Comparison of ENCODE assay signal across 20 cellular contexts in the genomic region with DNA sequence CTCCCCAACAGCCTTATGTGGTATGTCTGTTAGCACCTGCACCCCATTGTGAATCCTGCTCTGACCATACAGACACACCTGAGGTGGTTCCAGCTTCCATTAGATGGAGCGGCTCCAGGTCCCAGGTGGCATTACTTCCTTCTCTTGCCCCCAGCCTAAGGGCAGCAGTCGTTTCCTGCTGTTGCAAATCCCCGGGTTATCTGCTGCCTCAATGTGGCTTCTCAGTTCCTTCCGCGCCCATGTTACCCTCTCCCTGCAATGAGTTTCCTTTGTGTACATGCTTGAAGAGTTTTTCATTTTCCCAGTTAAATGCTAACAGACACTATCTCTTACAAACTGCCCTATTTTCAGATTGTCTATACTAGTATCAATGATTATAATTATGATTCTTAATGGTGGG.
DNase-seq lines count a peak whose midpoint lies in the region; ATAC-seq and TF ChIP-seq lines count a peak whose summit lies in the region.
"Had no signal": no experiment of that assay in that cellular context is flagged by ENCODE, and none has a peak within 500 bp of the region (broad histone marks: within the 10 kb centered on the region; RNA-seq: fewer than 3 reads in every experiment).

No MANE protein-coding gene starts in this region.

- H3K4me2 ChIP-seq in mammary epithelial cell (ENCODE audit: insufficient read depth, low read depth, low read length) = no peak overlapping the region
- H3K4me2 ChIP-seq: A549, hepatocyte had no signal

- no peaks in the 10 kb centered on the region for H3K79me2 ChIP-seq in mammary epithelial cell (ENCODE audit: insufficient read depth, low read length)
- H3K79me2 ChIP-seq: hepatocyte had no signal

- BruUV-seq in mammary epithelial cell (replicated peaks; lab: Mats Ljungman, UMichigan) = no TSS peak

- H3K9ac ChIP-seq in mammary epithelial cell (ENCODE audit: insufficient read depth, low read length) = no peak overlapping the region

- H3K4me3 ChIP-seq in naive thymus-derived CD4-positive, alpha-beta T cell (ENCODE audit: low read length) = no peak overlapping the region
- H3K4me3 ChIP-seq in thyroid gland (replicated peaks in 1 of 3) = no peak overlapping the region
- no peak overlapping the region for H3K4me3 ChIP-seq in mammary epithelial cell (replicated peaks in 1 of 3; ENCODE audit: insufficient read depth in 1 of 3, low read depth in 2 of 3, low read length in 3 of 3)
- H3K4me3 ChIP-seq: A549, HAP-1, hepatocyte, right lobe of liver had no signal

- H3K4me3 Mint-ChIP-seq in activated T-cell treated with anti-CD3 and anti-CD28 coated beads, Interleukin-2, amount 50 U/mL, for 24 hours = no peak overlapping the region
- no peak overlapping the region for H3K4me3 Mint-ChIP-seq in activated T-cell treated with anti-CD3 and anti-CD28 coated beads, Interleukin-2, amount 50 U/mL, for 4 hours
- H3K4me3 Mint-ChIP-seq in activated CD8-positive, alpha-beta T cell treated with anti-CD3 and anti-CD28 coated beads for 36 hours = no peak overlapping the region
- H3K4me3 Mint-ChIP-seq in naive thymus-derived CD4-positive, alpha-beta T cell = peak overlapping the region in 5 of 10 donors; percentile 9 to 66 (median 13)
- H3K4me3 Mint-ChIP-seq: B cell, brain had no signal

- H4K20me1 ChIP-seq in mammary epithelial cell (ENCODE audit: insufficient read depth, low read length) = no peaks in the 10 kb centered on the region

- CTCF ChIA-PET in activated CD8-positive, alpha-beta T cell treated with anti-CD3 and anti-CD28 coated beads for 36 hours (lab: Charles Lee) = interaction anchor here (0.8 to 3.1 kb wide), 10 partner anchors 15 to 197 kb away, joined by 3 to 19 read pairs (median 4); no protein-coding TSS in a partner anchor
- CTCF ChIA-PET in naive thymus-derived CD4-positive, alpha-beta T cell (lab: Charles Lee) = interaction anchor here (0.8 to 1.6 kb wide), 2 partner anchors 42 to 50 kb away, joined by 3 to 6 read pairs; no protein-coding TSS in a partner anchor
- CTCF ChIA-PET in mammary epithelial cell (lab: Charles Lee; ENCODE audit: low non-redundant PET) = no interaction called here

- no peak overlapping the region for H3K27ac ChIP-seq in naive thymus-derived CD4-positive, alpha-beta T cell (ENCODE audit: low read depth, low read length)
- H3K27ac ChIP-seq in thyroid gland (no peak overlapping the region), mammary epithelial cell (ENCODE audit: insufficient read depth, low read depth, low read length) (no peak overlapping the region)
- H3K27ac ChIP-seq: A549, hepatocyte, right lobe of liver had no signal

- 49 to 69% methylated on average over 5 of the region's 5 CpGs for WGBS in thyroid gland, 2 donors
- 56% methylated on average over 5 of the region's 5 CpGs for WGBS in mammary epithelial cell (ENCODE audit: low coverage, missing lambda C conversion rate)

- POLR2A ChIA-PET in activated CD8-positive, alpha-beta T cell treated with anti-CD3 and anti-CD28 coated beads for 36 hours (lab: Charles Lee) = interaction anchor here (1.0 to 3.5 kb wide), 5 partner anchors 24 to 62 kb away, joined by 3 to 18 read pairs (median 4); a partner anchor contains a TSS
- POLR2A ChIA-PET in naive thymus-derived CD4-positive, alpha-beta T cell (lab: Charles Lee) = interaction anchor here (1.1 to 1.9 kb wide), 3 partner anchors 35 to 60 kb away, joined by 3 to 10 read pairs (median 3); no protein-coding TSS in a partner anchor

- H3K36me3 Mint-ChIP-seq in activated T-cell treated with anti-CD3 and anti-CD28 coated beads, Interleukin-2, amount 50 U/mL, for 24 hours (ENCODE audit: low read depth) = no peaks in the 10 kb centered on the region
- no peaks in the 10 kb centered on the region for H3K36me3 Mint-ChIP-seq in activated T-cell treated with anti-CD3 and anti-CD28 coated beads, Interleukin-2, amount 50 U/mL, for 4 hours (ENCODE audit: insufficient read depth)
- peaks cover 3% of the 10 kb centered on the region for H3K36me3 Mint-ChIP-seq in activated CD8-positive, alpha-beta T cell treated with anti-CD3 and anti-CD28 coated beads for 36 hours (ENCODE audit: low read depth)
- peaks cover 0 to 13% (median 0%) of the 10 kb centered on the region in 5 donors for H3K36me3 Mint-ChIP-seq in naive thymus-derived CD4-positive, alpha-beta T cell
- H3K36me3 Mint-ChIP-seq: brain had no signal

- H3K36me3 ChIP-seq in naive thymus-derived CD4-positive, alpha-beta T cell (ENCODE audit: control insufficient read depth in 2 of 3, insufficient read depth in 3 of 3, low read length in 3 of 3) = no peaks in the 10 kb centered on the region
- no peaks in the 10 kb centered on the region for H3K36me3 ChIP-seq in thyroid gland
- H3K36me3 ChIP-seq in mammary epithelial cell (ENCODE audit: insufficient read depth, low read length) = no peaks in the 10 kb centered on the region
- H3K36me3 ChIP-seq: HAP-1, right lobe of liver had no signal

- no peak for DNase-seq in activated T-cell treated with anti-CD3 and anti-CD28 coated beads, Interleukin-2, amount 50 U/mL, for 24 hours
- no peak for DNase-seq in activated T-cell treated with anti-CD3 and anti-CD28 coated beads, Interleukin-2, amount 50 U/mL, for 4 hours
- DNase-seq in Kasumi-1 (lab: John Stamatoyannopoulos, UW) = peak; percentile 30 to 54
- no peak for DNase-seq in activated CD8-positive, alpha-beta T cell treated with anti-CD3 and anti-CD28 coated beads for 36 hours
- no peak for DNase-seq in naive thymus-derived CD4-positive, alpha-beta T cell
- DNase-seq in thyroid gland = no peak
- DNase-seq in mammary epithelial cell = no peak
- DNase-seq: effector CD8-positive, alpha-beta T cell; foreskin melanocyte; MM.1S; NCI-H1436 treated with DMSO at 0.1 percent for 48 hours; NCI-H510A treated with DMSO at 0.1 percent for 48 hours; right lobe of liver; substantia nigra had no signal

- dilution Hi-C loops in mammary epithelial cell (cut with HindIII; ENCODE audit: low sequenced_read_pairs) = loop anchor here (5.0 kb wide), 1 partner anchor 41 kb away; no protein-coding TSS in a partner anchor

- in situ Hi-C loops in mammary epithelial cell (cut with MboI; ENCODE audit: low sequenced_read_pairs in 2 of 2) = no loop called here

- no peak for TF ChIP-seq CTCF in activated CD8-positive, alpha-beta T cell treated with anti-CD3 and anti-CD28 coated beads for 36 hours (IDR thresholded peaks at IDR 0.05)
- TF ChIP-seq CTCF in thyroid gland (IDR thresholded peaks at IDR 0.05) (no peak), mammary epithelial cell (conservative IDR thresholded peaks at IDR 0.05 in 1 of 2, IDR thresholded peaks at IDR 0.05 in 1 of 2; ENCODE audit: extremely low read depth in 1 of 2, insufficient read depth in 1 of 2, low read depth in 1 of 2, low read length in 2 of 2) (no peak)

- no peaks in the 10 kb centered on the region for H3K9me3 ChIP-seq in naive thymus-derived CD4-positive, alpha-beta T cell (ENCODE audit: control insufficient read depth in 2 of 3, low read length in 3 of 3)
- no peaks in the 10 kb centered on the region for H3K9me3 ChIP-seq in thyroid gland
- H3K9me3 ChIP-seq in mammary epithelial cell (replicated peaks; ENCODE audit: insufficient read depth, low read length) = no peaks in the 10 kb centered on the region
- H3K9me3 ChIP-seq: A549, HAP-1, right lobe of liver had no signal

- peaks cover 57% of the 10 kb centered on the region for H3K4me1 Mint-ChIP-seq in activated T-cell treated with anti-CD3 and anti-CD28 coated beads, Interleukin-2, amount 50 U/mL, for 24 hours (ENCODE audit: low read depth)
- H3K4me1 Mint-ChIP-seq in activated T-cell treated with anti-CD3 and anti-CD28 coated beads, Interleukin-2, amount 50 U/mL, for 4 hours (ENCODE audit: low read depth) = peaks cover 36% of the 10 kb centered on the region
- peaks cover 44% of the 10 kb centered on the region for H3K4me1 Mint-ChIP-seq in activated CD8-positive, alpha-beta T cell treated with anti-CD3 and anti-CD28 coated beads for 36 hours (ENCODE audit: low read depth)
- H3K4me1 Mint-ChIP-seq in naive thymus-derived CD4-positive, alpha-beta T cell = peaks cover 0 to 48% (median 35%) of the 10 kb centered on the region in 7 donors
- H3K4me1 Mint-ChIP-seq: B cell, brain had no signal

- no peak for ATAC-seq in activated T-cell treated with anti-CD3 and anti-CD28 coated beads, Interleukin-2, amount 50 U/mL, for 4 hours
- no peak for ATAC-seq in activated CD8-positive, alpha-beta T cell treated with anti-CD3 and anti-CD28 coated beads for 36 hours
- no peak for ATAC-seq in naive thymus-derived CD4-positive, alpha-beta T cell
- no peak for ATAC-seq in GM18861 (IDR thresholded peaks at IDR 0.05; ENCODE audit: unreplicated experiment)
- ATAC-seq: A549, right lobe of liver had no signal

- intact Hi-C loops in activated CD8-positive, alpha-beta T cell treated with anti-CD3 and anti-CD28 coated beads for 36 hours (cut with micrococcal nuclease) = no loop called here
- intact Hi-C loops in naive thymus-derived CD4-positive, alpha-beta T cell (cut with micrococcal nuclease) = no loop called here
- intact Hi-C loops in thyroid gland (cut with DNase I) (loop anchor here (10.0 kb wide), 1 partner anchor 128 kb away; no protein-coding TSS in a partner anchor), mammary epithelial cell (cut with micrococcal nuclease) (no loop called here)

- H2AFZ ChIP-seq in mammary epithelial cell (ENCODE audit: low read depth, low read length) = no peak overlapping the region
- H2AFZ ChIP-seq: hepatocyte had no signal

- H3K9me3 Mint-ChIP-seq in activated T-cell treated with anti-CD3 and anti-CD28 coated beads, Interleukin-2, amount 50 U/mL, for 24 hours = peaks cover 2% of the 10 kb centered on the region
- H3K9me3 Mint-ChIP-seq in activated T-cell treated with anti-CD3 and anti-CD28 coated beads, Interleukin-2, amount 50 U/mL, for 4 hours = no peaks in the 10 kb centered on the region
- no peaks in the 10 kb centered on the region for H3K9me3 Mint-ChIP-seq in activated CD8-positive, alpha-beta T cell treated with anti-CD3 and anti-CD28 coated beads for 36 hours
- peaks cover 0 to 2% (median 0%) of the 10 kb centered on the region in 11 donors for H3K9me3 Mint-ChIP-seq in naive thymus-derived CD4-positive, alpha-beta T cell

- peak overlapping the region; percentile 83 for H3K27ac Mint-ChIP-seq in activated T-cell treated with anti-CD3 and anti-CD28 coated beads, Interleukin-2, amount 50 U/mL, for 24 hours
- peak overlapping the region; percentile 67 for H3K27ac Mint-ChIP-seq in activated CD8-positive, alpha-beta T cell treated with anti-CD3 and anti-CD28 coated beads for 36 hours
- H3K27ac Mint-ChIP-seq in naive thymus-derived CD4-positive, alpha-beta T cell = peak overlapping the region in 7 of 9 donors; percentile 3 to 81 (median 56)
- H3K27ac Mint-ChIP-seq: B cell, brain had no signal

- H3K4me1 ChIP-seq in naive thymus-derived CD4-positive, alpha-beta T cell (ENCODE audit: control insufficient read depth in 2 of 2, insufficient read depth in 2 of 2, low read length in 2 of 2) = peaks cover 5 to 12% of the 10 kb centered on the region in 2 donors
- no peaks in the 10 kb centered on the region for H3K4me1 ChIP-seq in thyroid gland
- H3K4me1 ChIP-seq in mammary epithelial cell (ENCODE audit: insufficient read depth, low read length) = no peaks in the 10 kb centered on the region
- H3K4me1 ChIP-seq: A549, HAP-1, right lobe of liver had no signal

- H3K27me3 ChIP-seq in naive thymus-derived CD4-positive, alpha-beta T cell (ENCODE audit: control insufficient read depth in 2 of 2, insufficient read depth in 2 of 2, low read length in 2 of 2) = no peaks in the 10 kb centered on the region
- H3K27me3 ChIP-seq in thyroid gland (no peaks in the 10 kb centered on the region), mammary epithelial cell (ENCODE audit: insufficient read depth, low read length) (no peaks in the 10 kb centered on the region)
- H3K27me3 ChIP-seq: right lobe of liver had no signal

- TF ChIP-seq POLR2A in thyroid gland (IDR thresholded peaks at IDR 0.05) = no peak

- no peaks in the 10 kb centered on the region for H3K27me3 Mint-ChIP-seq in activated T-cell treated with anti-CD3 and anti-CD28 coated beads, Interleukin-2, amount 50 U/mL, for 24 hours
- no peaks in the 10 kb centered on the region for H3K27me3 Mint-ChIP-seq in activated T-cell treated with anti-CD3 and anti-CD28 coated beads, Interleukin-2, amount 50 U/mL, for 4 hours (ENCODE audit: low read depth)
- H3K27me3 Mint-ChIP-seq in activated CD8-positive, alpha-beta T cell treated with anti-CD3 and anti-CD28 coated beads for 36 hours = no peaks in the 10 kb centered on the region
- H3K27me3 Mint-ChIP-seq in naive thymus-derived CD4-positive, alpha-beta T cell = no peaks in the 10 kb centered on the region

Comparison
In these comparisons a context has a peak if more than half of its experiments do, and no peak if none do; other contexts are left out.
1. DNase-seq: peak in Kasumi-1 (2 of 2); none in activated T-cell treated with anti-CD3 and anti-CD28 coated beads, Interleukin-2, amount 50 U/mL, for 24 hours (single experiment), activated T-cell treated with anti-CD3 and anti-CD28 coated beads, Interleukin-2, amount 50 U/mL, for 4 hours (single experiment), activated CD8-positive, alpha-beta T cell treated with anti-CD3 and anti-CD28 coated beads for 36 hours (single experiment), naive thymus-derived CD4-positive, alpha-beta T cell (0 of 9), thyroid gland (0 of 2) and mammary epithelial cell (single experiment).
2. Peak in every context shown above with its lines, with median percentiles within 50 percentile points of each other: H3K27ac Mint-ChIP-seq.